ENCODE assay signal across 14 cellular contexts in genomic region chr12:46177842-46178608, GRCh38.
DNase-seq lines count a peak whose midpoint lies in the region; ATAC-seq, FAIRE-seq and TF ChIP-seq lines count a peak whose summit lies in the region.
"Had no signal": no experiment of that assay in that cellular context is flagged by ENCODE, and none has a peak within 500 bp of the region (broad histone marks: within the 10 kb centered on the region; RNA-seq: fewer than 3 reads in every experiment).

No MANE protein-coding gene starts in this region.

- WGBS in GM12878 (ENCODE audit: insufficient coverage, insufficient replicate concordance, low lambda C conversion rate, missing lambda C conversion rate) = 47% methylated on average over 5 of the region's 5 CpGs
- 70 to 83% methylated on average over 5 of the region's 5 CpGs for whole genome bisulfite sequencing in sigmoid colon, 2 donors

- H3K4me1 ChIP-seq in KMS-11 (ENCODE audit: low read depth, poor library complexity, severe bottlenecking) (peaks cover 19% of the 10 kb centered on the region), GM12878 (ENCODE audit: control insufficient read depth, insufficient read depth, low read length) (peaks cover 34% of the 10 kb centered on the region), sigmoid colon (no peaks in the 10 kb centered on the region)

- intact Hi-C loops in GM12878 (cut with micrococcal nuclease; ENCODE audit: unreplicated experiment) = no loop called here
- intact Hi-C loops in sigmoid colon (cut with DNase I) = no loop called here
- intact Hi-C loops in activated T-helper 1 cell treated with anti-CD3 and anti-CD28 coated beads, Interleukin-12 subunit alpha, Interleukin-12 subunit beta, Interleukin-2, Interleukin-4 antibody, amounts not matched to agents 30 ng/mL and 10 ng/mL and 1 ng/mL, durations not matched to agents 14 hours and 24 hours and 36 hours (cut with micrococcal nuclease) = no loop called here

- CTCF ChIA-PET in GM12878 (lab: Yijun Ruan, JAX) = interaction anchor here (0.8 to 4.0 kb wide), 11 partner anchors 9 to 92 kb away, joined by 3 to 30 read pairs (median 4); no protein-coding TSS in a partner anchor

- H3K27me3 ChIP-seq in KMS-11 (ENCODE audit: insufficient read depth, low read depth) (no peaks in the 10 kb centered on the region), GM12878 (replicated peaks in 1 of 2; ENCODE audit: control insufficient read depth in 2 of 2, insufficient read depth in 2 of 2, low read length in 1 of 2) (no peaks in the 10 kb centered on the region), sigmoid colon (no peaks in the 10 kb centered on the region)
- H3K27me3 ChIP-seq: hepatocyte had no signal

- DNase-seq in activated naive CD4-positive, alpha-beta T cell treated with anti-CD3 and anti-CD28 coated beads, Interleukin-2, amount 50 U/mL, for 72 hours (ENCODE audit: low spot score in 2 of 2) = no peak
- DNase-seq in activated naive CD4-positive, alpha-beta T cell (lab: John Stamatoyannopoulos, UW) = no peak
- peak; percentile 58 for DNase-seq in GM12878 (ENCODE audit: low read depth, low spot score)
- DNase-seq in stimulated activated naive CD8-positive, alpha-beta T cell treated with anti-CD3 and anti-CD28 coated beads, Interleukin-15, Interleukin-2, amounts not matched to agents 100 U/mL and 50 U/mL, for 24 hours = no peak
- DNase-seq in NCI-H226 = no peak
- DNase-seq in sigmoid colon = no peak
- no peak for DNase-seq in activated T-helper 1 cell treated with anti-CD3 and anti-CD28 coated beads, Interleukin-12 subunit alpha, Interleukin-12 subunit beta, Interleukin-2, Interleukin-4 antibody, amounts not matched to agents 30 ng/mL and 10 ng/mL and 1 ng/mL, durations not matched to agents 14 hours and 24 hours and 36 hours (ENCODE audit: low spot score)
- DNase-seq: activated CD4-positive, alpha-beta T cell treated with anti-CD3 and anti-CD28 coated beads, Interleukin-2, amount 50 U/mL, for 48 hours; H7; NCI-H446 treated with DMSO at 0.1 percent for 48 hours; retina had no signal

- no peak for TF ChIP-seq POLR2A in GM12878 (IDR thresholded peaks at IDR 0.05; ENCODE audit: low read depth, low read length)
- no peak for TF ChIP-seq POLR2A in sigmoid colon (IDR thresholded peaks at IDR 0.05)

- ATAC-seq in activated naive CD4-positive, alpha-beta T cell treated with anti-CD3 and anti-CD28 coated beads, Interleukin-2, amount 50 U/mL, for 72 hours = peak; percentile 40 to 74
- ATAC-seq in GM12878 = peak; percentile 40
- ATAC-seq in stimulated activated naive CD8-positive, alpha-beta T cell treated with anti-CD3 and anti-CD28 coated beads, Interleukin-15, Interleukin-2, amounts not matched to agents 100 U/mL and 50 U/mL, for 24 hours = peak; percentile 58

- H4K20me1 ChIP-seq in KMS-11 (ENCODE audit: insufficient read depth) (no peaks in the 10 kb centered on the region), GM12878 (ENCODE audit: control insufficient read depth, insufficient read depth) (no peaks in the 10 kb centered on the region)

- H3K27ac Mint-ChIP-seq in activated naive CD4-positive, alpha-beta T cell treated with anti-CD3 and anti-CD28 coated beads, Interleukin-2, amount 50 U/mL, for 72 hours = no peak overlapping the region
- no peak overlapping the region for H3K27ac Mint-ChIP-seq in activated T-helper 1 cell treated with anti-CD3 and anti-CD28 coated beads, Interleukin-12 subunit alpha, Interleukin-12 subunit beta, Interleukin-2, Interleukin-4 antibody, amounts not matched to agents 30 ng/mL and 10 ng/mL and 1 ng/mL, durations not matched to agents 14 hours and 24 hours and 36 hours

- H3K36me3 Mint-ChIP-seq in activated naive CD4-positive, alpha-beta T cell treated with anti-CD3 and anti-CD28 coated beads, Interleukin-2, amount 50 U/mL, for 72 hours = peaks cover 0 to 4% of the 10 kb centered on the region in 2 donors
- peaks cover 15% of the 10 kb centered on the region for H3K36me3 Mint-ChIP-seq in activated T-helper 1 cell treated with anti-CD3 and anti-CD28 coated beads, Interleukin-12 subunit alpha, Interleukin-12 subunit beta, Interleukin-2, Interleukin-4 antibody, amounts not matched to agents 30 ng/mL and 10 ng/mL and 1 ng/mL, durations not matched to agents 14 hours and 24 hours and 36 hours (ENCODE audit: low read depth)

- H3K4me2 ChIP-seq in KMS-11 (peak overlapping the region; percentile 30), GM12878 (ENCODE audit: control insufficient read depth, insufficient read depth) (peak overlapping the region; percentile 52)
- H3K4me2 ChIP-seq: hepatocyte had no signal

- H3K9me3 ChIP-seq in GM12878 (replicated peaks; ENCODE audit: control insufficient read depth, insufficient read depth, low read length) (no peaks in the 10 kb centered on the region; the same call in 2 of the 3 replicates), sigmoid colon (no peaks in the 10 kb centered on the region)

- no peaks in the 10 kb centered on the region for H3K9me3 Mint-ChIP-seq in activated naive CD4-positive, alpha-beta T cell treated with anti-CD3 and anti-CD28 coated beads, Interleukin-2, amount 50 U/mL, for 72 hours
- H3K9me3 Mint-ChIP-seq in activated T-helper 1 cell treated with anti-CD3 and anti-CD28 coated beads, Interleukin-12 subunit alpha, Interleukin-12 subunit beta, Interleukin-2, Interleukin-4 antibody, amounts not matched to agents 30 ng/mL and 10 ng/mL and 1 ng/mL, durations not matched to agents 14 hours and 24 hours and 36 hours = no peaks in the 10 kb centered on the region

- H3K9ac ChIP-seq in KMS-11 = no peak overlapping the region
- H3K9ac ChIP-seq in GM12878 (ENCODE audit: control insufficient read depth, insufficient read depth, low read length) = no peak overlapping the region

- RAD21 ChIA-PET in GM12878 (lab: Charles Lee; ENCODE audit: unreplicated experiment) = interaction anchor here (0.7 to 8.6 kb wide), 17 partner anchors 10 to 215 kb away, joined by 3 to 126 read pairs (median 5); partner anchors contain the start of gene SLC38A1

- TF ChIP-seq RAD21 in GM12878 (IDR thresholded peaks at IDR 0.05; ENCODE audit: insufficient read depth, low read depth, low read length) = no peak

- no peaks in the 10 kb centered on the region for H3K27me3 Mint-ChIP-seq in activated T-helper 1 cell treated with anti-CD3 and anti-CD28 coated beads, Interleukin-12 subunit alpha, Interleukin-12 subunit beta, Interleukin-2, Interleukin-4 antibody, amounts not matched to agents 30 ng/mL and 10 ng/mL and 1 ng/mL, durations not matched to agents 14 hours and 24 hours and 36 hours (ENCODE audit: insufficient read depth)

- no peak overlapping the region for H2AFZ ChIP-seq in KMS-11 (ENCODE audit: low read depth)
- no peak overlapping the region for H2AFZ ChIP-seq in GM12878 (ENCODE audit: control insufficient read depth, low read depth, low read length)
- H2AFZ ChIP-seq: hepatocyte had no signal

- POLR2A ChIA-PET in GM12878 (lab: Charles Lee) = interaction anchor here (0.7 to 7.9 kb wide), 14 partner anchors 9 to 1641 kb away, joined by 3 to 95 read pairs (median 4); no protein-coding TSS in a partner anchor

- H3K4me3 Mint-ChIP-seq in activated T-helper 1 cell treated with anti-CD3 and anti-CD28 coated beads, Interleukin-12 subunit alpha, Interleukin-12 subunit beta, Interleukin-2, Interleukin-4 antibody, amounts not matched to agents 30 ng/mL and 10 ng/mL and 1 ng/mL, durations not matched to agents 14 hours and 24 hours and 36 hours = no peak overlapping the region

- in situ Hi-C loops in GM12878 (cut with MboI) = no loop called here

- no TSS peak for BruUV-seq in GM12878 (replicated peaks; lab: Mats Ljungman, UMichigan)

- no peak overlapping the region for H3K27ac ChIP-seq in KMS-11
- peak overlapping the region; percentile 55 for H3K27ac ChIP-seq in GM12878 (ENCODE audit: control insufficient read depth, insufficient read depth)
- no peak overlapping the region for H3K27ac ChIP-seq in sigmoid colon
- H3K27ac ChIP-seq: hepatocyte had no signal

- no peak for TF ChIP-seq CTCF in KMS-11 (conservative IDR thresholded peaks at IDR 0.05; ENCODE audit: low read depth, low read length)
- TF ChIP-seq CTCF in GM12878 (IDR thresholded peaks at IDR 0.05 in 2 of 3, conservative IDR thresholded peaks at IDR 0.05 in 1 of 3; ENCODE audit: control insufficient read depth in 2 of 3, extremely low read depth in 1 of 3, insufficient read depth in 1 of 3, low read depth in 3 of 3, low read length in 3 of 3) = no peak
- TF ChIP-seq CTCF in sigmoid colon (IDR thresholded peaks at IDR 0.05) = no peak

- SMC1A ChIA-PET in GM12878 (lab: Charles Lee; ENCODE audit: uncharacterized antibody, unreplicated experiment) = interaction anchor here (0.8 to 16.4 kb wide), 19 partner anchors 9 to 209 kb away, joined by 3 to 377 read pairs (median 4); partner anchors contain the start of gene SLC38A1

- peaks cover 39% of the 10 kb centered on the region for H3K4me1 Mint-ChIP-seq in activated T-helper 1 cell treated with anti-CD3 and anti-CD28 coated beads, Interleukin-12 subunit alpha, Interleukin-12 subunit beta, Interleukin-2, Interleukin-4 antibody, amounts not matched to agents 30 ng/mL and 10 ng/mL and 1 ng/mL, durations not matched to agents 14 hours and 24 hours and 36 hours (ENCODE audit: low read depth)

- H3K36me3 ChIP-seq in KMS-11 (ENCODE audit: insufficient read depth) = no peaks in the 10 kb centered on the region
- no peaks in the 10 kb centered on the region; a peak in 1 of 4 replicates for H3K36me3 ChIP-seq in GM12878 (ENCODE audit: control insufficient read depth in 2 of 2, insufficient read depth in 2 of 2, low read length in 1 of 2)
- H3K36me3 ChIP-seq in sigmoid colon = no peaks in the 10 kb centered on the region

- no peak for FAIRE-seq in GM12878 (lab: Jason Lieb, UNC)
- FAIRE-seq: colon had no signal

- no peaks in the 10 kb centered on the region for H3K79me2 ChIP-seq in KMS-11 (ENCODE audit: insufficient read depth, low read depth)
- no peaks in the 10 kb centered on the region for H3K79me2 ChIP-seq in GM12878 (ENCODE audit: control insufficient read depth, insufficient read depth, low read length)
- H3K79me2 ChIP-seq: hepatocyte had no signal

- H3K4me3 ChIP-seq in KMS-11 (IDR thresholded peaks at IDR 0.05; ENCODE audit: insufficient read depth, low read depth, low read length) = no peak overlapping the region
- H3K4me3 ChIP-seq in GM12878 = peak overlapping the region; percentile 13; the same call in 1 of the 2 replicates
- H3K4me3 ChIP-seq in sigmoid colon = no peak overlapping the region
- H3K4me3 ChIP-seq: hepatocyte had no signal

- TF ChIP-seq EP300 in GM12878 (IDR thresholded peaks at IDR 0.05; ENCODE audit: borderline replicate concordance in 1 of 2, control insufficient read depth in 1 of 2, low read depth in 2 of 2, low read length in 2 of 2) (no peak), sigmoid colon (IDR thresholded peaks at IDR 0.05) (no peak)

TF ChIP-seq in GM12878, 131 proteins besides CTCF, POLR2A, EP300 and RAD21 (continues in another document):
- TF ChIP-seq SMAD1 (IDR thresholded peaks at IDR 0.05; ENCODE audit: low read depth, partially characterized antibody) = no peak
